Comparison of ENCODE assay signal across 9 cellular contexts in genomic region chr1:206467915-206468314, GRCh38. TPM values are rescaled to one million over a fixed set of nuclear protein-coding genes. Genes with fewer than 3 reads are reported as not detected.
DNase-seq lines count a peak whose midpoint lies in the region; ATAC-seq, FAIRE-seq and TF ChIP-seq lines count a peak whose summit lies in the region.
"Had no signal": no experiment of that assay in that cellular context is flagged by ENCODE, and none has a peak within 500 bp of the region (broad histone marks: within the 10 kb centered on the region; RNA-seq: fewer than 3 reads in every experiment).

No MANE protein-coding gene starts in this region.

- no peak overlapping the region for H3K27ac ChIP-seq in lung (ENCODE audit: low read depth in 1 of 2, low read length in 1 of 2)
- H3K27ac ChIP-seq in kidney (ENCODE audit: low read depth in 2 of 2, low read length in 2 of 2), result no peak overlapping the region

- H3K36me3 Mint-ChIP-seq in activated CD8-positive, alpha-beta T cell treated with anti-CD3 and anti-CD28 coated beads for 36 hours (ENCODE audit: low read depth), result peaks cover 6% of the 10 kb centered on the region

- H3K9me3 ChIP-seq in lung (ENCODE audit: control insufficient read depth in 2 of 2, insufficient read depth in 1 of 2, low read length in 1 of 2) (no peaks in the 10 kb centered on the region), kidney (ENCODE audit: control insufficient read depth in 1 of 2, low read length in 2 of 2) (no peaks in the 10 kb centered on the region)

- peak overlapping the region; percentile 38 for H3K4me3 Mint-ChIP-seq in activated CD8-positive, alpha-beta T cell treated with anti-CD3 and anti-CD28 coated beads for 36 hours

- ATAC-seq in activated CD8-positive, alpha-beta T cell treated with anti-CD3 and anti-CD28 coated beads for 36 hours, result no peak
- ATAC-seq in lung (ENCODE audit: insufficient read depth, low FRiP score) (peak; percentile 12), HG02840 (IDR thresholded peaks at IDR 0.05; ENCODE audit: low FRiP score, unreplicated experiment) (no peak)

- peaks cover 0 to 22% of the 10 kb centered on the region in 2 donors for H3K4me1 ChIP-seq in lung (ENCODE audit: control insufficient read depth in 2 of 2, insufficient read depth in 2 of 2, low read length in 2 of 2)
- peaks cover 0 to 17% of the 10 kb centered on the region in 2 donors for H3K4me1 ChIP-seq in kidney (ENCODE audit: control insufficient read depth in 1 of 2, insufficient read depth in 1 of 2, low read depth in 1 of 2, low read length in 2 of 2)

- FAIRE-seq in HTR-8/SVneo (lab: Jason Lieb, UNC) (no peak), kidney (lab: Jason Lieb, UNC) (no peak)

- peaks cover 90% of the 10 kb centered on the region for H3K4me1 Mint-ChIP-seq in activated CD8-positive, alpha-beta T cell treated with anti-CD3 and anti-CD28 coated beads for 36 hours (ENCODE audit: low read depth)

- H3K27ac Mint-ChIP-seq in activated CD8-positive, alpha-beta T cell treated with anti-CD3 and anti-CD28 coated beads for 36 hours, result peak overlapping the region; percentile 94

- CTCF ChIA-PET in activated CD8-positive, alpha-beta T cell treated with anti-CD3 and anti-CD28 coated beads for 36 hours (lab: Charles Lee), result interaction anchor here (0.9 to 7.8 kb wide), 6 partner anchors 12 to 166 kb away, joined by 3 to 112 read pairs (median 4); partner anchors contain the start of gene DYRK3

- H3K27me3 Mint-ChIP-seq in activated CD8-positive, alpha-beta T cell treated with anti-CD3 and anti-CD28 coated beads for 36 hours, result no peaks in the 10 kb centered on the region

- intact Hi-C loops in activated CD8-positive, alpha-beta T cell treated with anti-CD3 and anti-CD28 coated beads for 36 hours (cut with micrococcal nuclease), result no loop called here
- intact Hi-C loops in kidney (cut with DNase I), result no loop called here

- no peaks in the 10 kb centered on the region for H3K9me3 Mint-ChIP-seq in activated CD8-positive, alpha-beta T cell treated with anti-CD3 and anti-CD28 coated beads for 36 hours

- H3K36me3 ChIP-seq in lung (ENCODE audit: control insufficient read depth in 2 of 2, insufficient read depth in 2 of 2, low read length in 2 of 2), result peaks cover 0 to 8% of the 10 kb centered on the region in 2 donors
- H3K36me3 ChIP-seq in kidney (ENCODE audit: control insufficient read depth in 1 of 2, insufficient read depth in 2 of 2, low read length in 2 of 2), result no peaks in the 10 kb centered on the region

- H3K9ac ChIP-seq in kidney (ENCODE audit: low read length in 2 of 2), result no peak overlapping the region

- H3K27me3 ChIP-seq in lung (ENCODE audit: control insufficient read depth, insufficient read depth), result no peaks in the 10 kb centered on the region

- H3K4me3 ChIP-seq in lung (no peak overlapping the region), kidney (ENCODE audit: low read length in 2 of 2) (no peak overlapping the region)

- POLR2A ChIA-PET in activated CD8-positive, alpha-beta T cell treated with anti-CD3 and anti-CD28 coated beads for 36 hours (lab: Charles Lee), result interaction anchor here (0.7 to 1.2 kb wide), 3 partner anchors 10 to 92 kb away, joined by 3 read pairs; no protein-coding TSS in a partner anchor

- no peak for TF ChIP-seq CTCF in activated CD8-positive, alpha-beta T cell treated with anti-CD3 and anti-CD28 coated beads for 36 hours (IDR thresholded peaks at IDR 0.05)
- TF ChIP-seq CTCF in lung (IDR thresholded peaks at IDR 0.05; ENCODE audit: control extremely low read depth, extremely low read depth), result no peak
- TF ChIP-seq CTCF in kidney (IDR thresholded peaks at IDR 0.05; ENCODE audit: borderline replicate concordance, extremely low read depth, insufficient read depth), result no peak

- DNase-seq in C1 segment of cervical spinal cord (lab: John Stamatoyannopoulos, UW), result peak in 9 of 14 donors; percentile 24 to 60 (median 33)
- DNase-seq in KBM-7, result peak; percentile 91
- peak; percentile 48 for DNase-seq in activated CD8-positive, alpha-beta T cell treated with anti-CD3 and anti-CD28 coated beads for 36 hours
- peak; percentile 84 for DNase-seq in lung (ENCODE audit: low spot score)
- DNase-seq in HTR-8/SVneo (ENCODE audit: insufficient read length, low spot score), result no peak
- DNase-seq in kidney, result no peak
- no peak for DNase-seq in mesenteric fat pad (ENCODE audit: low spot score)
- DNase-seq: stimulated activated CD4-positive, alpha-beta T cell treated with anti-CD3 and anti-CD28 coated beads, Interleukin-2, amount 100 ng/mL, for 48 hours had no signal

- 10 to 20% methylated on average over 9 of the region's 9 CpGs for WGBS in lung, 2 donors

- in situ Hi-C loops in KBM-7 (cut with MboI; ENCODE audit: low pct_unique_long_range_greater_than_20kb, low sequenced_read_pairs), result no loop called here

RNA-seq across cellular contexts. Expression of gene IKBKE, which starts 2.4 kb away (rescaled TPM):
- 10 to 100 TPM; 14.3 to 14.9 TPM for total RNA-seq in activated CD8-positive, alpha-beta T cell treated with anti-CD3 and anti-CD28 coated beads for 36 hours
- total RNA-seq in lung (10 to 100 TPM in 1 of 2 donors, 1 to 10 TPM in 1; 7.5 to 15.8 TPM), kidney (14.5 TPM), mesenteric fat pad (9.9 TPM)
- polyA plus RNA-seq in lung (10 to 100 TPM in 1 of 2 donors, 1 to 10 TPM in 1; 6.1 to 17.1 TPM), kidney (ENCODE audit: insufficient read depth, low read depth, low replicate concordance) (3.4 TPM)

RNA-seq across cellular contexts. Expression of gene RASSF5, which starts 39.4 kb away (rescaled TPM):
- total RNA-seq in activated CD8-positive, alpha-beta T cell treated with anti-CD3 and anti-CD28 coated beads for 36 hours, result 100 to 1,000 TPM; 215 to 218 TPM
- total RNA-seq in lung (10 to 100 TPM; 23.7 to 37.7 TPM), kidney (18.8 TPM), mesenteric fat pad (11.4 TPM)
- polyA plus RNA-seq in lung (10 to 100 TPM; 10.3 to 38.2 TPM), kidney (ENCODE audit: insufficient read depth, low read depth, low replicate concordance) (2.4 TPM)

Comparison
In these comparisons a context has a peak if more than half of its experiments do, and no peak if none do; other contexts are left out.
1. DNase-seq: peak in C1 segment of cervical spinal cord (9 of 14), KBM-7 (single experiment), activated CD8-positive, alpha-beta T cell treated with anti-CD3 and anti-CD28 coated beads for 36 hours (single experiment) and lung (single experiment); none in HTR-8/SVneo (single experiment), kidney (single experiment) and mesenteric fat pad (single experiment).
2. RNA of gene RASSF5, which starts 39.4 kb away (total RNA-seq): 215 to 218 TPM in activated CD8-positive, alpha-beta T cell treated with anti-CD3 and anti-CD28 coated beads for 36 hours; 23.7 to 37.7 TPM in lung, 18.8 TPM in kidney (single experiment) and 11.4 TPM in mesenteric fat pad (single experiment); every median in the first group is over 4 times any median in the second.